2 cellular contexts compared by ENCODE assay signal in genomic region chr1:6473974-6474814, GRCh38.
A peak's percentile ranks its signal among the peaks of the same experiment; 100 is the strongest.
TF ChIP-seq lines count a peak whose summit lies in the region.

No MANE protein-coding gene starts in this region.

TF ChIP-seq in GM23338, 12 proteins besides CTCF, POLR2A, EP300 and RAD21:
- TF ChIP-seq NANOG (IDR thresholded peaks at IDR 0.05; ENCODE audit: borderline replicate concordance) (no peak), ZNF462 (CRISPR knock-in tag; IDR thresholded peaks at IDR 0.05) (no peak), ZNF331 (CRISPR knock-in tag; IDR thresholded peaks at IDR 0.05; ENCODE audit: low read depth) (no peak), JUNB (IDR thresholded peaks at IDR 0.05; ENCODE audit: unreplicated experiment) (no peak), EZH2phosphoT487 (IDR thresholded peaks at IDR 0.05; ENCODE audit: unreplicated experiment) (no peak), ZNF114 (CRISPR knock-in tag; IDR thresholded peaks at IDR 0.05) (no peak), ETS1 (IDR thresholded peaks at IDR 0.05) (no peak), EZH2 (IDR thresholded peaks at IDR 0.05; ENCODE audit: low read depth, unreplicated experiment) (no peak), POLR2AphosphoS5 (IDR thresholded peaks at IDR 0.05; ENCODE audit: low read depth) (no peak), CREB1 (CRISPR knock-in tag; IDR thresholded peaks at IDR 0.05; ENCODE audit: low read depth) (no peak), STAT1 (IDR thresholded peaks at IDR 0.05; ENCODE audit: unreplicated experiment) (no peak)
- TF ChIP-seq, protein P1, sequence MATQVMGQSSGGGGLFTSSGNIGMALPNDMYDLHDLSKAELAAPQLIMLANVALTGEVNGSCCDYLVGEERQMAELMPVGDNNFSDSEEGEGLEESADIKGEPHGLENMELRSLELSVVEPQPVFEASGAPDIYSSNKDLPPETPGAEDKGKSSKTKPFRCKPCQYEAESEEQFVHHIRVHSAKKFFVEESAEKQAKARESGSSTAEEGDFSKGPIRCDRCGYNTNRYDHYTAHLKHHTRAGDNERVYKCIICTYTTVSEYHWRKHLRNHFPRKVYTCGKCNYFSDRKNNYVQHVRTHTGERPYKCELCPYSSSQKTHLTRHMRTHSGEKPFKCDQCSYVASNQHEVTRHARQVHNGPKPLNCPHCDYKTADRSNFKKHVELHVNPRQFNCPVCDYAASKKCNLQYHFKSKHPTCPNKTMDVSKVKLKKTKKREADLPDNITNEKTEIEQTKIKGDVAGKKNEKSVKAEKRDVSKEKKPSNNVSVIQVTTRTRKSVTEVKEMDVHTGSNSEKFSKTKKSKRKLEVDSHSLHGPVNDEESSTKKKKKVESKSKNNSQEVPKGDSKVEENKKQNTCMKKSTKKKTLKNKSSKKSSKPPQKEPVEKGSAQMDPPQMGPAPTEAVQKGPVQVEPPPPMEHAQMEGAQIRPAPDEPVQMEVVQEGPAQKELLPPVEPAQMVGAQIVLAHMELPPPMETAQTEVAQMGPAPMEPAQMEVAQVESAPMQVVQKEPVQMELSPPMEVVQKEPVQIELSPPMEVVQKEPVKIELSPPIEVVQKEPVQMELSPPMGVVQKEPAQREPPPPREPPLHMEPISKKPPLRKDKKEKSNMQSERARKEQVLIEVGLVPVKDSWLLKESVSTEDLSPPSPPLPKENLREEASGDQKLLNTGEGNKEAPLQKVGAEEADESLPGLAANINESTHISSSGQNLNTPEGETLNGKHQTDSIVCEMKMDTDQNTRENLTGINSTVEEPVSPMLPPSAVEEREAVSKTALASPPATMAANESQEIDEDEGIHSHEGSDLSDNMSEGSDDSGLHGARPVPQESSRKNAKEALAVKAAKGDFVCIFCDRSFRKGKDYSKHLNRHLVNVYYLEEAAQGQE (IDR thresholded peaks at IDR 0.05; ENCODE audit: unreplicated experiment) = no peak

TF ChIP-seq in HepG2, 621 proteins besides CTCF, POLR2A, EP300 and RAD21:
- TF ChIP-seq NBN (conservative IDR thresholded peaks at IDR 0.05) (no peak), PCBP1 (IDR thresholded peaks at IDR 0.05; ENCODE audit: borderline replicate concordance, low read depth, low read length) (0 out of 2 replicates have a peak, but pooled peaks have one; percentile 10)
